9 cellular contexts compared by ENCODE assay signal in the genomic region with DNA sequence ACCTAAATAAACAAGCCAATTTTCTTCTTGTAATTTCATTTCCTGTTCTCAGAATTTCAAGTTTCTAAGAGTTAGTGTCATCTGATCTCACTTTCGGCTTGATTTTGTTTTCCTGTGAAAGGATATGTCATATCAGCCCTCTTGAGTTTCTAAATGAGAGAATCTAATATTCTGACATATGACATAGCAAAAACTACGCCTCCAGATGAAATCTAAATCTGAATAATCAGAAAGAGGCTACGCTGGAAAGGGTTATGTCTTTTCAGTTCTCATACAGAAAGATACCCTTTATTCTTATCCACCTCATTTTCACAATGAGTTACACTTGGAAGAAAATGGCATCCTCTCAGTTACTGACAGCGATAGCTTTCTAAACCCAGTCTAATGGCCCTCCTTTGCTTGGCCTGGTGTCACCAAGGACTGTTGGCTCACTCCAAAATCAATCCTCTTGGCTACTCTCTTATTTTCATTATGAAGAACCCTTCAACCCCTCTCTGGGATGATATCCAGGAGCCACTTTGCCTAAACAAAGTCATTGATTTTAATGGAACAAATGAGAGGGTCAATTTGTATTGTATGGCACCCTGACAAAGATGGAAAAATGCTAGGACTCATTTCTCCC.
A peak's percentile ranks its signal among the peaks of the same experiment; 100 is the strongest.
DNase-seq lines count a peak whose midpoint lies in the region; ATAC-seq and TF ChIP-seq lines count a peak whose summit lies in the region.
"Had no signal": no experiment of that assay in that cellular context is flagged by ENCODE, and none has a peak within 500 bp of the region (broad histone marks: within the 10 kb centered on the region; RNA-seq: fewer than 3 reads in every experiment).

No MANE protein-coding gene starts in this region.

- H3K27me3 Mint-ChIP-seq in naive thymus-derived CD4-positive, alpha-beta T cell, result peaks cover 0 to 6% (median 0%) of the 10 kb centered on the region in 5 donors

- TF ChIP-seq CTCF in suprapubic skin (IDR thresholded peaks at IDR 0.05), result no peak

- no peaks in the 10 kb centered on the region for H3K27me3 ChIP-seq in naive thymus-derived CD4-positive, alpha-beta T cell (ENCODE audit: control insufficient read depth in 2 of 2, insufficient read depth in 2 of 2, low read length in 2 of 2)
- H3K27me3 ChIP-seq in suprapubic skin, result no peaks in the 10 kb centered on the region
- H3K27me3 ChIP-seq: cardiac muscle cell had no signal

- H3K36me3 ChIP-seq in naive thymus-derived CD4-positive, alpha-beta T cell (ENCODE audit: control insufficient read depth in 2 of 3, insufficient read depth in 3 of 3, low read length in 3 of 3), result no peaks in the 10 kb centered on the region
- H3K36me3 ChIP-seq in suprapubic skin, result no peaks in the 10 kb centered on the region
- H3K36me3 ChIP-seq: cardiac muscle cell had no signal

- no peaks in the 10 kb centered on the region for H3K9me3 ChIP-seq in naive thymus-derived CD4-positive, alpha-beta T cell (ENCODE audit: control insufficient read depth in 2 of 3, low read length in 3 of 3)
- H3K9me3 ChIP-seq in suprapubic skin, result no peaks in the 10 kb centered on the region

- intact Hi-C loops in naive thymus-derived CD4-positive, alpha-beta T cell (cut with micrococcal nuclease), result loop anchor here (1.0 to 5.0 kb wide), 7 partner anchors 38 to 1175 kb away; a partner anchor contains a TSS

- peaks cover 0 to 14% of the 10 kb centered on the region in 2 donors for H3K4me1 ChIP-seq in naive thymus-derived CD4-positive, alpha-beta T cell (ENCODE audit: control insufficient read depth in 2 of 2, insufficient read depth in 2 of 2, low read length in 2 of 2)
- H3K4me1 ChIP-seq in suprapubic skin, result no peaks in the 10 kb centered on the region

- H3K27ac ChIP-seq in naive thymus-derived CD4-positive, alpha-beta T cell (ENCODE audit: low read depth, low read length), result no peak overlapping the region
- H3K27ac ChIP-seq in suprapubic skin, result no peak overlapping the region
- H3K27ac ChIP-seq: cardiac muscle cell had no signal

- POLR2A ChIA-PET in naive thymus-derived CD4-positive, alpha-beta T cell (lab: Charles Lee), result no interaction called here

- TF ChIP-seq POLR2A in suprapubic skin (IDR thresholded peaks at IDR 0.05), result no peak

- peaks cover 0 to 9% (median 0%) of the 10 kb centered on the region in 5 donors for H3K36me3 Mint-ChIP-seq in naive thymus-derived CD4-positive, alpha-beta T cell

- peaks cover 0 to 8% (median 0%) of the 10 kb centered on the region in 11 donors for H3K9me3 Mint-ChIP-seq in naive thymus-derived CD4-positive, alpha-beta T cell

- WGBS in suprapubic skin, result 79% methylated on average over 4 of the region's 4 CpGs

- peak overlapping the region in 5 of 10 donors; percentile 2 to 65 (median 18) for H3K4me3 Mint-ChIP-seq in naive thymus-derived CD4-positive, alpha-beta T cell

- H3K4me1 Mint-ChIP-seq in naive thymus-derived CD4-positive, alpha-beta T cell, result peaks cover 9 to 50% (median 24%) of the 10 kb centered on the region in 7 donors

- ATAC-seq in GM18907 (IDR thresholded peaks at IDR 0.05; ENCODE audit: unreplicated experiment) (peak; percentile 82), GM21786 (IDR thresholded peaks at IDR 0.05; ENCODE audit: unreplicated experiment) (peak; percentile 82), HG03558 (IDR thresholded peaks at IDR 0.05; ENCODE audit: extremely low read depth, unreplicated experiment) (peak; percentile 74)
- no peak for ATAC-seq in naive thymus-derived CD4-positive, alpha-beta T cell
- ATAC-seq: right cardiac atrium had no signal

- TF ChIP-seq EP300 in suprapubic skin (IDR thresholded peaks at IDR 0.05), result no peak

- H3K4me3 ChIP-seq in naive thymus-derived CD4-positive, alpha-beta T cell (ENCODE audit: low read length), result no peak overlapping the region
- no peak overlapping the region for H3K4me3 ChIP-seq in suprapubic skin
- H3K4me3 ChIP-seq: cardiac muscle cell had no signal

- DNase-seq in naive thymus-derived CD4-positive, alpha-beta T cell, result peak in 3 of 9 donors; percentile 1 to 3 (median 3)
- DNase-seq in SW 1271 (lab: John Stamatoyannopoulos, UW) (no peak), cerebellar nuclear complex (lab: John Stamatoyannopoulos, UW) (no peak), suprapubic skin (ENCODE audit: low spot score in 2 of 2) (no peak)
- DNase-seq: right cardiac atrium had no signal

- H3K27ac Mint-ChIP-seq in naive thymus-derived CD4-positive, alpha-beta T cell, result peak overlapping the region in 5 of 9 donors; percentile 29 to 84 (median 76)

- CTCF ChIA-PET in naive thymus-derived CD4-positive, alpha-beta T cell (lab: Charles Lee), result interaction anchor here (0.6 kb wide), 1 partner anchor 1112 kb away, joined by 5 read pairs; no protein-coding TSS in a partner anchor
